ENCODE assay signal across 26 cellular contexts in genomic region chr7:133985300-133985699, GRCh38.
"Had no signal": no experiment of that assay in that cellular context is flagged by ENCODE, and none has a peak within 500 bp of the region (broad histone marks: within the 10 kb centered on the region; RNA-seq: fewer than 3 reads in every experiment).

No MANE protein-coding gene starts in this region.

- H3K36me3 ChIP-seq: brain microvascular endothelial cell, esophagus muscularis mucosa, gastrocnemius medialis, heart left ventricle, WERI-Rb-1 had no signal

- H3K27me3 ChIP-seq: brain microvascular endothelial cell, dorsolateral prefrontal cortex, esophagus muscularis mucosa, foreskin keratinocyte, gastrocnemius medialis, heart left ventricle had no signal

- H3K27ac ChIP-seq: brain microvascular endothelial cell, coronary artery, dorsolateral prefrontal cortex, esophagus muscularis mucosa, foreskin keratinocyte, gastrocnemius medialis, heart left ventricle had no signal

- H3K4me3 ChIP-seq: coronary artery, dorsolateral prefrontal cortex, esophagus muscularis mucosa, gastrocnemius medialis, heart left ventricle had no signal

- H3K9me3 ChIP-seq: esophagus muscularis mucosa, gastrocnemius medialis had no signal

- DNase-seq: activated B cell treated with CpG ODN at 0.5 μM for 24 hours; activated CD4-positive, alpha-beta T cell treated with anti-CD3 and anti-CD28 coated beads for 48 hours; activated CD4-positive, alpha-beta T cell treated with anti-CD3 and anti-CD28 coated beads, Interleukin-2, amount 50 U/mL, for 1 hour; activated CD4-positive, alpha-beta T cell treated with anti-CD3 and anti-CD28 coated beads, Interleukin-2, amount 50 U/mL, for 48 hours; activated CD8-positive, alpha-beta memory T cell treated with anti-CD3 and anti-CD28 coated beads for 24 hours; activated CD8-positive, alpha-beta T cell treated with anti-CD3 and anti-CD28 coated beads for 36 hours; activated effector memory CD4-positive, alpha-beta T cell treated with Interleukin-2 at 50 U/mL for 16 hours; activated gamma-delta T cell treated with Interleukin-2 at 50 U/mL for 16 hours; activated naive CD4-positive, alpha-beta T cell treated with anti-CD3 and anti-CD28 coated beads, Interleukin-2, amount 50 U/mL, for 16 hours; activated naive CD4-positive, alpha-beta T cell treated with Interleukin-2 at 50 U/mL for 16 hours; activated T-cell treated with anti-CD3 and anti-CD28 coated beads, Interleukin-2, amount 50 U/mL, for 4 hours; amniotic stem cell; anterior cingulate cortex; brain microvascular endothelial cell; dorsolateral prefrontal cortex; effector memory CD4-positive, alpha-beta T cell; foreskin keratinocyte; gastrocnemius medialis; glutamatergic neuron; heart left ventricle; T1000; WERI-Rb-1 had no signal

- H3K4me1 ChIP-seq: esophagus muscularis mucosa, gastrocnemius medialis, heart left ventricle had no signal

- FAIRE-seq: astrocyte, bronchial epithelial cell had no signal
